8 cellular contexts compared by ENCODE assay signal in the genomic region with DNA sequence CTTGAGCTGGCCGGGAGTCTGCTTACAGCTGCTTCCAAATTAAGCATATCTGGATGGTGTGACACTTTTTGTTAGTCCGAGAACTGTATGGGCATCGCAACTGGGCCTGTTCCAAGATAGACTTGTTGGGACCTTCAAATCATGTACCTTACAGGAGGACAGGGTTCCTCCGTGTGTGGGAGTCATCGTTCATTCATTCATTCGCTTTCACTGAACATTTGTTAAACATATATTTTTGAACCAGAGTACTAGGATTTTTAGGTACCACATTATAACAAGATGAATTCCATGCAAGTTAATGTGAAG. TPM values are rescaled to one million over a fixed set of nuclear protein-coding genes. Genes with fewer than 3 reads are reported as not detected.
DNase-seq lines count a peak whose midpoint lies in the region; ATAC-seq and TF ChIP-seq lines count a peak whose summit lies in the region.

No MANE protein-coding gene starts in this region.

- no peak for DNase-seq in cardiac fibroblast (ENCODE audit: low read depth in 2 of 2)
- no peak for DNase-seq in natural killer cell treated with Interleukin-12 subunit alpha and Interleukin-12 subunit beta and Interleukin-15 and Interleukin-18, amount 100 ng/mL, for 72 hours (ENCODE audit: low spot score)
- DNase-seq in iPS-NIHi7 (ENCODE audit: extremely low spot score), result no peak
- no peak for DNase-seq in NCI-H345 (lab: John Stamatoyannopoulos, UW)
- no peak for DNase-seq in RKO (ENCODE audit: low spot score)

- peak overlapping the region; percentile 69 for H3K27ac ChIP-seq in 22Rv1

- peaks cover 39 to 42% of the 10 kb centered on the region in 2 donors for H3K4me1 Mint-ChIP-seq in natural killer cell treated with Interleukin-12 subunit alpha and Interleukin-12 subunit beta and Interleukin-15 and Interleukin-18, amount 100 ng/mL, for 72 hours (ENCODE audit: low read depth in 2 of 2)

- H3K4me3 ChIP-seq in cardiac fibroblast (replicated peaks in 1 of 2; ENCODE audit: low read depth in 2 of 2, low read length in 2 of 2), result peak overlapping the region; percentile 98

- no peaks in the 10 kb centered on the region for H3K9me3 Mint-ChIP-seq in natural killer cell treated with Interleukin-12 subunit alpha and Interleukin-12 subunit beta and Interleukin-15 and Interleukin-18, amount 100 ng/mL, for 72 hours

- peaks cover 3 to 8% of the 10 kb centered on the region in 2 donors for H3K27me3 Mint-ChIP-seq in natural killer cell treated with Interleukin-12 subunit alpha and Interleukin-12 subunit beta and Interleukin-15 and Interleukin-18, amount 100 ng/mL, for 72 hours

- H3K36me3 Mint-ChIP-seq in natural killer cell treated with Interleukin-12 subunit alpha and Interleukin-12 subunit beta and Interleukin-15 and Interleukin-18, amount 100 ng/mL, for 72 hours, result no peaks in the 10 kb centered on the region

- H3K4me3 Mint-ChIP-seq in natural killer cell treated with Interleukin-12 subunit alpha and Interleukin-12 subunit beta and Interleukin-15 and Interleukin-18, amount 100 ng/mL, for 72 hours, result peak overlapping the region; percentile 91

- H3K27ac Mint-ChIP-seq in natural killer cell treated with Interleukin-12 subunit alpha and Interleukin-12 subunit beta and Interleukin-15 and Interleukin-18, amount 100 ng/mL, for 72 hours, result peak overlapping the region; percentile 96 to 99

- TF ChIP-seq CTCF in 22Rv1 (IDR thresholded peaks at IDR 0.05), result no peak
- TF ChIP-seq CTCF in cardiac fibroblast (IDR thresholded peaks at IDR 0.05; ENCODE audit: low read depth, low read length), result no peak

- ATAC-seq in GM19397 (IDR thresholded peaks at IDR 0.05; ENCODE audit: unreplicated experiment), result peak; percentile 32
- peak; percentile 29 for ATAC-seq in HG03520 (IDR thresholded peaks at IDR 0.05; ENCODE audit: unreplicated experiment)
- peak in 1 of 2 donors; percentile 18 for ATAC-seq in natural killer cell treated with Interleukin-12 subunit alpha and Interleukin-12 subunit beta and Interleukin-15 and Interleukin-18, amount 100 ng/mL, for 72 hours

RNA-seq across cellular contexts. Expression of a gene that starts 0.4 kb away (rescaled TPM):
- total RNA-seq in natural killer cell treated with Interleukin-12 subunit alpha and Interleukin-12 subunit beta and Interleukin-15 and Interleukin-18, amount 100 ng/mL, for 72 hours, result 10 to 100 TPM; 40.0 to 49.1 TPM

RNA-seq across cellular contexts. Expression of a gene that starts 58.7 kb away (rescaled TPM):
- 10 to 100 TPM; 12.9 to 16.2 TPM for total RNA-seq in natural killer cell treated with Interleukin-12 subunit alpha and Interleukin-12 subunit beta and Interleukin-15 and Interleukin-18, amount 100 ng/mL, for 72 hours
